In genomic region chr9:129701549-129701948, GRCh38 we compare ENCODE assay signal across 26 cellular contexts. TPM values are rescaled to one million over a fixed set of nuclear protein-coding genes. Genes with fewer than 3 reads are reported as not detected.
"Had no signal": no experiment of that assay in that cellular context is flagged by ENCODE, and none has a peak within 500 bp of the region (broad histone marks: within the 10 kb centered on the region; RNA-seq: fewer than 3 reads in every experiment).

No MANE protein-coding gene starts in this region.

- H3K27me3 ChIP-seq: uterus had no signal

- H3K36me3 Mint-ChIP-seq: activated naive CD8-positive, alpha-beta T cell; immature natural killer cell; natural killer cell had no signal

- H2AFZ ChIP-seq: parathyroid adenoma had no signal

- H3K9me3 Mint-ChIP-seq: activated T-helper 1 cell treated with anti-CD3 and anti-CD28 coated beads, Interleukin-12 subunit alpha, Interleukin-12 subunit beta, Interleukin-2, Interleukin-4 antibody, amounts not matched to agents 30 ng/mL and 10 ng/mL and 1 ng/mL, durations not matched to agents 14 hours and 24 hours and 36 hours; endodermal cell; immature natural killer cell; natural killer cell; T-helper 2 cell treated with Interferon-gamma antibody and Interleukin-4, amounts not matched to agents 5 μg/mL and 100 μg/mL, for 36 hours had no signal

- H3K27ac ChIP-seq: body of pancreas, dorsolateral prefrontal cortex, epithelial cell of prostate, gastrocnemius medialis, heart left ventricle, parathyroid adenoma, uterus had no signal

- H3K4me1 ChIP-seq: gastrocnemius medialis, parathyroid adenoma had no signal

- H3K9ac ChIP-seq: parathyroid adenoma had no signal

- H3K4me3 ChIP-seq: body of pancreas, dorsolateral prefrontal cortex, gastrocnemius medialis, heart left ventricle, mucosa of descending colon, tibial nerve, uterus had no signal

- ATAC-seq: body of pancreas, gastrocnemius medialis, heart left ventricle, left cardiac atrium, mucosa of descending colon, natural killer cell, sciatic nerve had no signal

- H3K4me1 Mint-ChIP-seq: endodermal cell, immature natural killer cell, natural killer cell had no signal

- FAIRE-seq: TTC549 had no signal

- H3K9me3 ChIP-seq: body of pancreas, gastrocnemius medialis, heart left ventricle, mucosa of descending colon, tibial nerve, uterus had no signal

- DNase-seq: activated CD4-positive, alpha-beta T cell treated with anti-CD3 and anti-CD28 coated beads, Interleukin-2, amount 50 U/mL, for 48 hours; activated gamma-delta T cell treated with Interleukin-2 at 50 U/mL for 16 hours; activated T-cell treated with anti-CD3 and anti-CD28 coated beads for 4 hours; amniotic stem cell; body of pancreas; caudate nucleus; dorsolateral prefrontal cortex; gastrocnemius medialis; heart left ventricle; immature natural killer cell; left cardiac atrium; mesenchymal stem cell; mucosa of descending colon; natural killer cell; stimulated activated CD8-positive, alpha-beta memory T cell treated with anti-CD3 and anti-CD28 coated beads, Interleukin-4, amount 100 ng/mL, for 48 hours; stimulated activated naive CD4-positive, alpha-beta T cell; uterus had no signal

- H3K27ac Mint-ChIP-seq: activated naive CD8-positive, alpha-beta T cell; activated T-helper 1 cell treated with anti-CD3 and anti-CD28 coated beads, Interleukin-12 subunit alpha, Interleukin-12 subunit beta, Interleukin-2, Interleukin-4 antibody, amounts not matched to agents 30 ng/mL and 10 ng/mL and 1 ng/mL, durations not matched to agents 14 hours and 24 hours and 36 hours; endodermal cell; immature natural killer cell; natural killer cell; T-helper 2 cell treated with Interferon-gamma antibody and Interleukin-4, amounts not matched to agents 5 μg/mL and 100 μg/mL, for 36 hours had no signal

- H3K79me2 ChIP-seq: parathyroid adenoma had no signal

- H3K4me3 Mint-ChIP-seq: activated naive CD8-positive, alpha-beta T cell; activated T-helper 1 cell treated with anti-CD3 and anti-CD28 coated beads, Interleukin-12 subunit alpha, Interleukin-12 subunit beta, Interleukin-2, Interleukin-4 antibody, amounts not matched to agents 30 ng/mL and 10 ng/mL and 1 ng/mL, durations not matched to agents 14 hours and 24 hours and 36 hours; endodermal cell; immature natural killer cell; natural killer cell; T-helper 2 cell treated with Interferon-gamma antibody and Interleukin-4, amounts not matched to agents 5 μg/mL and 100 μg/mL, for 36 hours had no signal

- H3K36me3 ChIP-seq: gastrocnemius medialis, heart left ventricle, tibial nerve, uterus had no signal

RNA-seq across cellular contexts. Expression of gene PRRX2, which starts 36.1 kb away (rescaled TPM):
- total RNA-seq: natural killer cell had no signal

RNA-seq across cellular contexts. Expression of gene PTGES, which starts 51.3 kb away (rescaled TPM):
- polyA plus RNA-seq: immature natural killer cell had no signal
